Comparison of ENCODE assay signal across 3 cellular contexts in the genomic region with DNA sequence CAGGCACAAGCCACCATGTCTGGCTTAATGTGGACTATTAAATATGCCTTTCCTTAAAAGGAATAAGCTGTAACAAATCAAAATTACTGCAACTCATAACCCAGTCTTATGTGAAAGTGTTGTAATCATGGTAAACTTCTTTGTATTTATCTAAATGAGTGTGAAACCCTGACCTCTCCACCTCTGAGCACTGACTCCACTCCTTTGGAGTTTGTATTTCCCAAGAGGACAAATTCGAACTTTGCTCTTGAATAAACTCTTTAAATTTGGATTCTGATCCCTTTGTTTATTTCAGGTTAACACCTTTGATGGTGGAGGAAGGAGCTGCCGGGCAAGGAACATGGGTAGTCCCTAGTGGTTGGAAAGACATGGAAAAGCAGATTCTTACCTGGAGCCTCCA.
A peak's percentile ranks its signal among the peaks of the same experiment; 100 is the strongest.
TF ChIP-seq lines count a peak whose summit lies in the region.

No MANE protein-coding gene starts in this region.

TF ChIP-seq in A549, 52 proteins besides CTCF, POLR2A, EP300 and RAD21:
- TF ChIP-seq RNF2 (IDR thresholded peaks at IDR 0.05; ENCODE audit: borderline replicate concordance, low read depth) = no peak
- no peak for TF ChIP-seq HOXA7 (CRISPR knock-in tag; IDR thresholded peaks at IDR 0.05)
- TF ChIP-seq, protein P1, sequence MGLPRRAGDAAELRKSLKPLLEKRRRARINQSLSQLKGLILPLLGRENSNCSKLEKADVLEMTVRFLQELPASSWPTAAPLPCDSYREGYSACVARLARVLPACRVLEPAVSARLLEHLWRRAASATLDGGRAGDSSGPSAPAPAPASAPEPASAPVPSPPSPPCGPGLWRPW (IDR thresholded peaks at IDR 0.05) = 0 out of 2 replicates have a peak, but pooled peaks have one; percentile 13
- no peak for TF ChIP-seq RARB (CRISPR knock-in tag; IDR thresholded peaks at IDR 0.05)
- TF ChIP-seq POLR2AphosphoS2 (conservative IDR thresholded peaks at IDR 0.05; ENCODE audit: low read length) = no peak
- TF ChIP-seq NR3C1 (IDR thresholded peaks at IDR 0.05) = no peak
- no peak for TF ChIP-seq KDM5A (IDR thresholded peaks at IDR 0.05)
- peak; percentile 51 to 60; a peak in 3 of 4 replicates for TF ChIP-seq CEBPB (IDR thresholded peaks at IDR 0.05)
- 0 out of 5 replicates have a peak, but pooled peaks of 1 of the 2 experiments have one; percentile 25 for TF ChIP-seq JUN (IDR thresholded peaks at IDR 0.05)

TF ChIP-seq in IMR-90, 13 proteins besides CTCF, POLR2A, EP300 and RAD21:
- TF ChIP-seq MAFK (IDR thresholded peaks at IDR 0.05; ENCODE audit: low read depth, low read length) = no peak

TF ChIP-seq in liver, 16 proteins besides CTCF, POLR2A, EP300 and RAD21:
- TF ChIP-seq GABPA (IDR thresholded peaks at IDR 0.05 in 1 of 2, conservative IDR thresholded peaks at IDR 0.05 in 1 of 2) (no peak), RXRA (IDR thresholded peaks at IDR 0.05) (peak; percentile 50 to 77), YY1 (IDR thresholded peaks at IDR 0.05) (no peak), NR2F2 (IDR thresholded peaks at IDR 0.05) (peak; percentile 76), HNF4G (IDR thresholded peaks at IDR 0.05) (peak; percentile 25), FOXA1 (IDR thresholded peaks at IDR 0.05) (no peak), SP1 (IDR thresholded peaks at IDR 0.05) (peak; percentile 39), EGR1 (IDR thresholded peaks at IDR 0.05; ENCODE audit: low read depth in 2 of 2) (no peak), JUND (IDR thresholded peaks at IDR 0.05) (peak in 1 of 2 donors; percentile 66), HNF4A (conservative IDR thresholded peaks at IDR 0.05) (peak; percentile 85 to 89), TAF1 (conservative IDR thresholded peaks at IDR 0.05) (no peak), FOXA2 (IDR thresholded peaks at IDR 0.05) (peak; percentile 32)
- TF ChIP-seq, protein P2, sequence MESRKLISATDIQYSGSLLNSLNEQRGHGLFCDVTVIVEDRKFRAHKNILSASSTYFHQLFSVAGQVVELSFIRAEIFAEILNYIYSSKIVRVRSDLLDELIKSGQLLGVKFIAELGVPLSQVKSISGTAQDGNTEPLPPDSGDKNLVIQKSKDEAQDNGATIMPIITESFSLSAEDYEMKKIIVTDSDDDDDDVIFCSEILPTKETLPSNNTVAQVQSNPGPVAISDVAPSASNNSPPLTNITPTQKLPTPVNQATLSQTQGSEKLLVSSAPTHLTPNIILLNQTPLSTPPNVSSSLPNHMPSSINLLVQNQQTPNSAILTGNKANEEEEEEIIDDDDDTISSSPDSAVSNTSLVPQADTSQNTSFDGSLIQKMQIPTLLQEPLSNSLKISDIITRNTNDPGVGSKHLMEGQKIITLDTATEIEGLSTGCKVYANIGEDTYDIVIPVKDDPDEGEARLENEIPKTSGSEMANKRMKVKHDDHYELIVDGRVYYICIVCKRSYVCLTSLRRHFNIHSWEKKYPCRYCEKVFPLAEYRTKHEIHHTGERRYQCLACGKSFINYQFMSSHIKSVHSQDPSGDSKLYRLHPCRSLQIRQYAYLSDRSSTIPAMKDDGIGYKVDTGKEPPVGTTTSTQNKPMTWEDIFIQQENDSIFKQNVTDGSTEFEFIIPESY (IDR thresholded peaks at IDR 0.05) = peak; percentile 51
- TF ChIP-seq, protein P3, sequence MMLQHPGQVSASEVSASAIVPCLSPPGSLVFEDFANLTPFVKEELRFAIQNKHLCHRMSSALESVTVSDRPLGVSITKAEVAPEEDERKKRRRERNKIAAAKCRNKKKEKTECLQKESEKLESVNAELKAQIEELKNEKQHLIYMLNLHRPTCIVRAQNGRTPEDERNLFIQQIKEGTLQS (IDR thresholded peaks at IDR 0.05) = no peak
- TF ChIP-seq, protein P4, sequence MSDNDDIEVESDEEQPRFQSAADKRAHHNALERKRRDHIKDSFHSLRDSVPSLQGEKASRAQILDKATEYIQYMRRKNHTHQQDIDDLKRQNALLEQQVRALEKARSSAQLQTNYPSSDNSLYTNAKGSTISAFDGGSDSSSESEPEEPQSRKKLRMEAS (IDR thresholded peaks at IDR 0.05) = peak; percentile 50
- TF ChIP-seq, protein P5, sequence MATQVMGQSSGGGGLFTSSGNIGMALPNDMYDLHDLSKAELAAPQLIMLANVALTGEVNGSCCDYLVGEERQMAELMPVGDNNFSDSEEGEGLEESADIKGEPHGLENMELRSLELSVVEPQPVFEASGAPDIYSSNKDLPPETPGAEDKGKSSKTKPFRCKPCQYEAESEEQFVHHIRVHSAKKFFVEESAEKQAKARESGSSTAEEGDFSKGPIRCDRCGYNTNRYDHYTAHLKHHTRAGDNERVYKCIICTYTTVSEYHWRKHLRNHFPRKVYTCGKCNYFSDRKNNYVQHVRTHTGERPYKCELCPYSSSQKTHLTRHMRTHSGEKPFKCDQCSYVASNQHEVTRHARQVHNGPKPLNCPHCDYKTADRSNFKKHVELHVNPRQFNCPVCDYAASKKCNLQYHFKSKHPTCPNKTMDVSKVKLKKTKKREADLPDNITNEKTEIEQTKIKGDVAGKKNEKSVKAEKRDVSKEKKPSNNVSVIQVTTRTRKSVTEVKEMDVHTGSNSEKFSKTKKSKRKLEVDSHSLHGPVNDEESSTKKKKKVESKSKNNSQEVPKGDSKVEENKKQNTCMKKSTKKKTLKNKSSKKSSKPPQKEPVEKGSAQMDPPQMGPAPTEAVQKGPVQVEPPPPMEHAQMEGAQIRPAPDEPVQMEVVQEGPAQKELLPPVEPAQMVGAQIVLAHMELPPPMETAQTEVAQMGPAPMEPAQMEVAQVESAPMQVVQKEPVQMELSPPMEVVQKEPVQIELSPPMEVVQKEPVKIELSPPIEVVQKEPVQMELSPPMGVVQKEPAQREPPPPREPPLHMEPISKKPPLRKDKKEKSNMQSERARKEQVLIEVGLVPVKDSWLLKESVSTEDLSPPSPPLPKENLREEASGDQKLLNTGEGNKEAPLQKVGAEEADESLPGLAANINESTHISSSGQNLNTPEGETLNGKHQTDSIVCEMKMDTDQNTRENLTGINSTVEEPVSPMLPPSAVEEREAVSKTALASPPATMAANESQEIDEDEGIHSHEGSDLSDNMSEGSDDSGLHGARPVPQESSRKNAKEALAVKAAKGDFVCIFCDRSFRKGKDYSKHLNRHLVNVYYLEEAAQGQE (IDR thresholded peaks at IDR 0.05) = no peak
